ENCODE assay signal across 16 cellular contexts in the genomic region with DNA sequence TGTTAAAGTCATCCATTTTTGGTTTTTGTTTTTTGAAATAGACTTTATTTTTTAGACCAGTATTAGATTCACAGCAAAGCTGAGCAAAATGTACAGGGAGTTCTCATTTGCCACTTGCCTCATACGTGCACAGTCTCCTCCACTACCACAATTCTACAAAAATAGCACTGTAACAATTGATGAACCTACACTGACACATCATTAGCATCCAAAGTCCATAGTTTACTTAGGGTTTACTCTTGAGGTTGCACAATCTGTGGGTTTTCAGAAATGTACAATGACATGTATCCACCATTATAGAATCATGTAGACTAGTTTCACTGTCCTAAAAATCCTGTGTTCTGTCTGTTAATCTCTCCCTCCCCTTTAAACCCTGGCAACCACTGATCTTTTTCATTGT.
DNase-seq lines count a peak whose midpoint lies in the region; FAIRE-seq and TF ChIP-seq lines count a peak whose summit lies in the region.
"Had no signal": no experiment of that assay in that cellular context is flagged by ENCODE, and none has a peak within 500 bp of the region (broad histone marks: within the 10 kb centered on the region; RNA-seq: fewer than 3 reads in every experiment).

No MANE protein-coding gene starts in this region.

- H3K9ac ChIP-seq in smooth muscle cell (ENCODE audit: low read depth): no peak overlapping the region

- no peak overlapping the region for H2AFZ ChIP-seq in hepatocyte
- no peak overlapping the region for H2AFZ ChIP-seq in smooth muscle cell (ENCODE audit: low read depth)

- no peak overlapping the region for H3K4me2 ChIP-seq in hepatocyte
- no peak overlapping the region for H3K4me2 ChIP-seq in smooth muscle cell

- TF ChIP-seq CTCF in hepatocyte (IDR thresholded peaks at IDR 0.05; ENCODE audit: poor library complexity) (no peak), smooth muscle cell (IDR thresholded peaks at IDR 0.05; ENCODE audit: borderline replicate concordance, insufficient read depth, poor library complexity, severe bottlenecking) (no peak)

- H3K4me1 ChIP-seq in hepatocyte (ENCODE audit: insufficient read depth) (no peaks in the 10 kb centered on the region), smooth muscle cell (ENCODE audit: low read depth) (no peaks in the 10 kb centered on the region)

- H3K9me3 Mint-ChIP-seq in activated CD4-positive, alpha-beta memory T cell treated with anti-CD3 and anti-CD28 coated beads for 36 hours: peaks cover 15% of the 10 kb centered on the region

- H3K9me2 ChIP-seq in hepatocyte (replicated peaks; ENCODE audit: insufficient read depth): no peaks in the 10 kb centered on the region

- no peaks in the 10 kb centered on the region for H3K9me3 ChIP-seq in hepatocyte (ENCODE audit: low read depth)
- H3K9me3 ChIP-seq in smooth muscle cell (replicated peaks; ENCODE audit: low read depth): no peaks in the 10 kb centered on the region

- H3K27ac ChIP-seq in hepatocyte: no peak overlapping the region
- no peak overlapping the region for H3K27ac ChIP-seq in smooth muscle cell (ENCODE audit: low read depth)

- CTCF ChIA-PET in activated CD4-positive, alpha-beta memory T cell treated with anti-CD3 and anti-CD28 coated beads for 36 hours (lab: Charles Lee): no interaction called here

- H3K36me3 ChIP-seq in hepatocyte (replicated peaks; ENCODE audit: insufficient read depth, low read depth) (no peaks in the 10 kb centered on the region), smooth muscle cell (ENCODE audit: low read depth) (no peaks in the 10 kb centered on the region)

- DNase-seq in ELR (ENCODE audit: low read depth) (peak; percentile 7), HTR-8/SVneo (ENCODE audit: insufficient read length, low spot score) (no peak), SIG-M5 (lab: John Stamatoyannopoulos, UW) (peak; percentile 0), hepatocyte (ENCODE audit: low spot score) (peak; percentile 39), T-helper 9 cell (no peak), smooth muscle cell (lab: John Stamatoyannopoulos, UW; ENCODE audit: unreplicated experiment) (no peak)
- DNase-seq in activated CD4-positive, alpha-beta memory T cell treated with anti-CD3 and anti-CD28 coated beads for 36 hours: no peak
- DNase-seq: CD4-positive, alpha-beta memory T cell; DMS79; MM.1S; NCI-H1436; NCI-H2081; NCI-H526; SHP77 had no signal

- no peaks in the 10 kb centered on the region for H3K27me3 Mint-ChIP-seq in activated CD4-positive, alpha-beta memory T cell treated with anti-CD3 and anti-CD28 coated beads for 36 hours
- H3K27me3 Mint-ChIP-seq: B cell; CD4-positive, alpha-beta memory T cell had no signal

- H4K20me1 ChIP-seq in hepatocyte (ENCODE audit: insufficient read depth, poor library complexity, severe bottlenecking) (no peaks in the 10 kb centered on the region), smooth muscle cell (ENCODE audit: low read depth) (no peaks in the 10 kb centered on the region)

- peak; percentile 48 for FAIRE-seq in HTR-8/SVneo (lab: Jason Lieb, UNC)
- FAIRE-seq: H54 had no signal

- no peaks in the 10 kb centered on the region for H3K79me2 ChIP-seq in hepatocyte
- H3K79me2 ChIP-seq in smooth muscle cell (ENCODE audit: low read depth): no peaks in the 10 kb centered on the region

- H3K27me3 ChIP-seq in hepatocyte: no peaks in the 10 kb centered on the region
- H3K27me3 ChIP-seq in smooth muscle cell (ENCODE audit: low read depth): no peaks in the 10 kb centered on the region

- H3F3A ChIP-seq in smooth muscle cell (ENCODE audit: low read depth): peaks cover 5% of the 10 kb centered on the region

- H3K4me1 Mint-ChIP-seq in activated CD4-positive, alpha-beta memory T cell treated with anti-CD3 and anti-CD28 coated beads for 36 hours (ENCODE audit: low read depth): peaks cover 4% of the 10 kb centered on the region

- H3K4me3 Mint-ChIP-seq in activated CD4-positive, alpha-beta memory T cell treated with anti-CD3 and anti-CD28 coated beads for 36 hours: no peak overlapping the region
- H3K4me3 Mint-ChIP-seq: B cell; CD4-positive, alpha-beta memory T cell had no signal

- H3K27ac Mint-ChIP-seq in activated CD4-positive, alpha-beta memory T cell treated with anti-CD3 and anti-CD28 coated beads for 36 hours: no peak overlapping the region
- H3K27ac Mint-ChIP-seq: B cell had no signal

- POLR2A ChIA-PET in activated CD4-positive, alpha-beta memory T cell treated with anti-CD3 and anti-CD28 coated beads for 36 hours (lab: Charles Lee): no interaction called here

- peaks cover 61% of the 10 kb centered on the region for H3K36me3 Mint-ChIP-seq in activated CD4-positive, alpha-beta memory T cell treated with anti-CD3 and anti-CD28 coated beads for 36 hours

- no peak overlapping the region for H3K4me3 ChIP-seq in hepatocyte
- H3K4me3 ChIP-seq in smooth muscle cell: no peak overlapping the region

- intact Hi-C loops in activated CD4-positive, alpha-beta memory T cell treated with anti-CD3 and anti-CD28 coated beads for 36 hours (cut with micrococcal nuclease): no loop called here

- 39% methylated on average over 1 of the region's 1 CpG for WGBS in hepatocyte (ENCODE audit: low lambda C conversion rate, missing lambda C conversion rate)
- 57% methylated on average over 1 of the region's 1 CpG for WGBS in smooth muscle cell (ENCODE audit: low lambda C conversion rate)

Comparison
In these comparisons a context has a peak if more than half of its experiments do, and no peak if none do; other contexts are left out.
1. DNase-seq: peak in ELR (single experiment), SIG-M5 (single experiment) and hepatocyte (single experiment); none in HTR-8/SVneo (single experiment), T-helper 9 cell (single experiment), activated CD4-positive, alpha-beta memory T cell treated with anti-CD3 and anti-CD28 coated beads for 36 hours (single experiment) and smooth muscle cell (single experiment).